8 cellular contexts compared by ENCODE assay signal in genomic region chr5:176647030-176647869, GRCh38.
A peak's percentile ranks its signal among the peaks of the same experiment; 100 is the strongest.
DNase-seq lines count a peak whose midpoint lies in the region; ATAC-seq lines count a peak whose summit lies in the region.

Gene TSPAN17 (plus strand): TSS chr5:176647484. CDS start chr5:176647616, 132 bp downstream.

- DNase-seq in AG20443 (ENCODE audit: low spot score) (peak; percentile 100), NCI-H446 treated with DMSO at 0.1 percent for 48 hours (lab: John Stamatoyannopoulos, UW) (peak; percentile 98), cerebellar cortex (ENCODE audit: low spot score) (peak; percentile 99), islet precursor cell (peak; percentile 100)
- peak; percentile 99 to 100 (median 100) for DNase-seq in stimulated activated CD4-positive, alpha-beta T cell treated with anti-CD3 and anti-CD28 coated beads, Interleukin-12 subunit alpha, Interleukin-12 subunit beta, amount 100 ng/mL, for 48 hours (ENCODE audit: low read depth in 2 of 3, low spot score in 1 of 3)

- ATAC-seq in GM19043 (IDR thresholded peaks at IDR 0.05; ENCODE audit: low read depth, unreplicated experiment) (peak; percentile 97), HG03378 (IDR thresholded peaks at IDR 0.05; ENCODE audit: unreplicated experiment) (peak; percentile 84)
- ATAC-seq in activated CD4-positive, CD25-positive, alpha-beta regulatory T cell treated with anti-CD3 and anti-CD28 coated beads, Interleukin-2, amount 50 U/mL, for 24 hours: peak; percentile 92 to 94

Comparison
In these comparisons a context has a peak if more than half of its experiments do, and no peak if none do; other contexts are left out.
1. Peak in every context shown above with its lines: DNase-seq and ATAC-seq.